In genomic region chr20:53728359-53728758, GRCh38 we compare ENCODE assay signal across 17 cellular contexts.
"Had no signal": no experiment of that assay in that cellular context is flagged by ENCODE, and none has a peak within 500 bp of the region (broad histone marks: within the 10 kb centered on the region; RNA-seq: fewer than 3 reads in every experiment).

No MANE protein-coding gene starts in this region.

- H3K9me3 Mint-ChIP-seq: activated naive CD4-positive, alpha-beta T cell treated with anti-CD3 and anti-CD28 coated beads, Interleukin-2, amount 50 U/mL, for 24 hours; effector memory CD8-positive, alpha-beta T cell; T-helper 2 cell treated with Interferon-gamma antibody and Interleukin-4, amounts not matched to agents 5 μg/mL and 100 μg/mL, for 36 hours had no signal

- H3K27me3 Mint-ChIP-seq: activated naive CD4-positive, alpha-beta T cell treated with anti-CD3 and anti-CD28 coated beads, Interleukin-2, amount 50 U/mL, for 24 hours; brain; effector memory CD8-positive, alpha-beta T cell had no signal

- H3K27ac Mint-ChIP-seq: brain; T-helper 2 cell treated with Interferon-gamma antibody and Interleukin-4, amounts not matched to agents 5 μg/mL and 100 μg/mL, for 36 hours had no signal

- H3K4me3 Mint-ChIP-seq: activated naive CD4-positive, alpha-beta T cell treated with anti-CD3 and anti-CD28 coated beads, Interleukin-2, amount 50 U/mL, for 24 hours; brain; effector memory CD8-positive, alpha-beta T cell; T-helper 2 cell treated with Interferon-gamma antibody and Interleukin-4, amounts not matched to agents 5 μg/mL and 100 μg/mL, for 36 hours had no signal

- H3K36me3 Mint-ChIP-seq: activated naive CD4-positive, alpha-beta T cell treated with anti-CD3 and anti-CD28 coated beads, Interleukin-2, amount 50 U/mL, for 24 hours; brain had no signal

- ATAC-seq: effector memory CD8-positive, alpha-beta T cell; left ventricle myocardium superior had no signal

- DNase-seq: activated CD4-positive, alpha-beta T cell treated with anti-CD3 and anti-CD28 coated beads, Interleukin-2, amount 50 U/mL, for 1 hour; activated CD4-positive, CD25-positive, alpha-beta regulatory T cell; activated CD8-positive, alpha-beta memory T cell treated with anti-CD3 and anti-CD28 coated beads for 24 hours; activated effector memory CD4-positive, alpha-beta T cell treated with Interleukin-2 at 50 U/mL for 16 hours; amygdala; effector memory CD8-positive, alpha-beta T cell; foreskin melanocyte; head of caudate nucleus; kidney glomerular epithelial cell; left ventricle myocardium superior; mesenchymal stem cell; sigmoid colon; spleen; tibial artery had no signal
